ENCODE assay signal across 8 cellular contexts in the genomic region with DNA sequence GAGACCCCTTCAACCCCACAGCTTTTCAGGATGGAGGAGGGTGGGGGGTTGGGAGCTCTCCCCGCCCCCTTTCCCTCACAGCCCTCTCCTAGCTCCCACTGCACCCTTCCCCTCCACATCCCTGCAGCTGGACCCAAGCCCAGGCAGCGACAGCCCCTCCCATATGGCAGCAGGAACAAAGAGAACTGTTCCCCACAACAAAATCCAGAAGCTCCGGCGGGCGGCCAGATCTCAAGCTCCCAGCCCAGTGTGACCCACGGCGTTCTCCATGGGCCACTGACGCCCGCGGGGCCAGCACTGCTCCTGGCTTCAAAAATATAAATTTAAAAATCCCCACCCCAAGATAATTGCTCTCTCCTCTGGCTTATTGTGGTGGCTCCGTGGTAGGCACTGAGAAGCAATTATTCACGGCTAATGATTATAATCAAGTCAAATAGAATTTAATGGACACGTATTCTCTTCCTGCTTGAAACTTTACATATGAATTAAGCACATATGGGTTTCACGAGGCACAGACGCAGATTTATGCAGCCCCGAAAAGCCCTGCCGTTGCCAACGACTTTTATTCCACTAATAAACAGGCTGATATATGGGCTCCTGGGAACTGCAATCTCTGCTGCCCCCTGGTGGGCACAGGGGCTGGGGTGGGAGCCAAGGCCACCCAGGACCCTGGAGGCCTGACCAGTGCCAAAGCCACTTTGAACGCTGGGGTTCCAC. TPM values are rescaled to one million over a fixed set of nuclear protein-coding genes. Genes with fewer than 3 reads are reported as not detected.
DNase-seq lines count a peak whose midpoint lies in the region; ATAC-seq and TF ChIP-seq lines count a peak whose summit lies in the region.

No MANE protein-coding gene starts in this region.

- ATAC-seq in activated T-cell treated with anti-CD3 and anti-CD28 coated beads, Interleukin-2, amount 50 U/mL, for 72 hours (replicated peaks in 1 of 2): peak; percentile 57 to 60
- ATAC-seq in natural killer cell treated with Interleukin-12 subunit alpha and Interleukin-12 subunit beta and Interleukin-15 and Interleukin-18, amount 100 ng/mL, for 72 hours: peak; percentile 60 to 66
- peak; percentile 67 for ATAC-seq in stimulated activated memory B cell treated with anti-CD40 and anti-IgM and Interleukin-4, amounts not matched to agents 10 μg/mL and 1 μg/mL and 100 μg/mL, for 72 hours
- ATAC-seq in GM19397 (IDR thresholded peaks at IDR 0.05; ENCODE audit: unreplicated experiment): no peak

- peak; percentile 83 for DNase-seq in CD1c-positive myeloid dendritic cell (ENCODE audit: extremely low spot score)
- DNase-seq in HT1080 (ENCODE audit: low read depth): peak; percentile 58
- DNase-seq in PC-9: peak in 1 of 2 experiments; percentile 75
- peak; percentile 71 to 80 for DNase-seq in activated T-cell treated with anti-CD3 and anti-CD28 coated beads, Interleukin-2, amount 50 U/mL, for 72 hours
- peak; percentile 50 for DNase-seq in fibroblast of gingiva (ENCODE audit: low read depth)
- peak; percentile 78 for DNase-seq in natural killer cell treated with Interleukin-12 subunit alpha and Interleukin-12 subunit beta and Interleukin-15 and Interleukin-18, amount 100 ng/mL, for 72 hours (ENCODE audit: low spot score)

- H3K4me1 Mint-ChIP-seq in activated T-cell treated with anti-CD3 and anti-CD28 coated beads, Interleukin-2, amount 50 U/mL, for 72 hours (ENCODE audit: low read depth): peaks cover 20% of the 10 kb centered on the region
- H3K4me1 Mint-ChIP-seq in natural killer cell treated with Interleukin-12 subunit alpha and Interleukin-12 subunit beta and Interleukin-15 and Interleukin-18, amount 100 ng/mL, for 72 hours (ENCODE audit: low read depth in 2 of 2): peaks cover 5 to 10% of the 10 kb centered on the region in 2 donors
- H3K4me1 Mint-ChIP-seq in stimulated activated memory B cell treated with anti-CD40 and anti-IgM and Interleukin-4, amounts not matched to agents 10 μg/mL and 1 μg/mL and 100 μg/mL, for 72 hours: peaks cover 31% of the 10 kb centered on the region

- no peaks in the 10 kb centered on the region for H3K9me2 ChIP-seq in PC-9 (ENCODE audit: insufficient read depth)

- no peak overlapping the region for H3K4me3 ChIP-seq in PC-9

- no peaks in the 10 kb centered on the region for H3K9me3 Mint-ChIP-seq in activated T-cell treated with anti-CD3 and anti-CD28 coated beads, Interleukin-2, amount 50 U/mL, for 72 hours
- H3K9me3 Mint-ChIP-seq in natural killer cell treated with Interleukin-12 subunit alpha and Interleukin-12 subunit beta and Interleukin-15 and Interleukin-18, amount 100 ng/mL, for 72 hours: no peaks in the 10 kb centered on the region
- H3K9me3 Mint-ChIP-seq in stimulated activated memory B cell treated with anti-CD40 and anti-IgM and Interleukin-4, amounts not matched to agents 10 μg/mL and 1 μg/mL and 100 μg/mL, for 72 hours: no peaks in the 10 kb centered on the region

- no peaks in the 10 kb centered on the region for H3K27me3 Mint-ChIP-seq in activated T-cell treated with anti-CD3 and anti-CD28 coated beads, Interleukin-2, amount 50 U/mL, for 72 hours (ENCODE audit: low read depth)
- H3K27me3 Mint-ChIP-seq in natural killer cell treated with Interleukin-12 subunit alpha and Interleukin-12 subunit beta and Interleukin-15 and Interleukin-18, amount 100 ng/mL, for 72 hours: no peaks in the 10 kb centered on the region
- peaks cover 7% of the 10 kb centered on the region for H3K27me3 Mint-ChIP-seq in stimulated activated memory B cell treated with anti-CD40 and anti-IgM and Interleukin-4, amounts not matched to agents 10 μg/mL and 1 μg/mL and 100 μg/mL, for 72 hours

- no peaks in the 10 kb centered on the region for H3K9me3 ChIP-seq in PC-9 (ENCODE audit: insufficient read depth, low read depth)

- peak; percentile 97 for TF ChIP-seq CTCF in PC-9 (conservative IDR thresholded peaks at IDR 0.05)

- intact Hi-C loops in PC-9 (cut with micrococcal nuclease; ENCODE audit: unreplicated experiment): loop anchor here (1.0 to 10.0 kb wide), 3 partner anchors 310 to 1114 kb away; no protein-coding TSS in a partner anchor

- POLR2A ChIA-PET in PC-9 (lab: Charles Lee; ENCODE audit: unreplicated experiment): interaction anchor here (0.7 kb wide), 1 partner anchor 291 kb away, joined by 3 read pairs; no protein-coding TSS in a partner anchor

- no peak overlapping the region for H3K4me2 ChIP-seq in PC-9

- H3K27ac ChIP-seq in PC-9: no peak overlapping the region

- H3K36me3 ChIP-seq in PC-9 (ENCODE audit: low read depth): no peaks in the 10 kb centered on the region

- BruUV-seq in PC-9 (replicated peaks; lab: Mats Ljungman, UMichigan): no TSS peak

- H3K27me3 ChIP-seq in PC-9 (ENCODE audit: insufficient read depth, low read depth): no peaks in the 10 kb centered on the region

- CTCF ChIA-PET in PC-9 (lab: Charles Lee): interaction anchor here (0.6 to 0.7 kb wide), 3 partner anchors 503 to 1264 kb away, joined by 3 to 6 read pairs (median 4); no protein-coding TSS in a partner anchor

- H3K27ac Mint-ChIP-seq in activated T-cell treated with anti-CD3 and anti-CD28 coated beads, Interleukin-2, amount 50 U/mL, for 72 hours: no peak overlapping the region
- H3K27ac Mint-ChIP-seq in natural killer cell treated with Interleukin-12 subunit alpha and Interleukin-12 subunit beta and Interleukin-15 and Interleukin-18, amount 100 ng/mL, for 72 hours: peak overlapping the region in 1 of 2 donors; percentile 31
- H3K27ac Mint-ChIP-seq in stimulated activated memory B cell treated with anti-CD40 and anti-IgM and Interleukin-4, amounts not matched to agents 10 μg/mL and 1 μg/mL and 100 μg/mL, for 72 hours: no peak overlapping the region

- 0 out of 2 replicates have a peak, but pooled peaks cover 4% of the 10 kb centered on the region for H3K79me2 ChIP-seq in PC-9 (ENCODE audit: low read depth)

- peaks cover 2% of the 10 kb centered on the region; the same call in 1 of the 2 replicates for H3F3A ChIP-seq in PC-9 (ENCODE audit: insufficient read depth, low read depth)

- H2AFZ ChIP-seq in PC-9: no peak overlapping the region

- no peaks in the 10 kb centered on the region for H3K36me3 Mint-ChIP-seq in activated T-cell treated with anti-CD3 and anti-CD28 coated beads, Interleukin-2, amount 50 U/mL, for 72 hours (ENCODE audit: insufficient read depth in 2 of 2)
- H3K36me3 Mint-ChIP-seq in natural killer cell treated with Interleukin-12 subunit alpha and Interleukin-12 subunit beta and Interleukin-15 and Interleukin-18, amount 100 ng/mL, for 72 hours: no peaks in the 10 kb centered on the region
- H3K36me3 Mint-ChIP-seq in stimulated activated memory B cell treated with anti-CD40 and anti-IgM and Interleukin-4, amounts not matched to agents 10 μg/mL and 1 μg/mL and 100 μg/mL, for 72 hours: no peaks in the 10 kb centered on the region

- no peaks in the 10 kb centered on the region for H3K4me1 ChIP-seq in PC-9 (replicated peaks; ENCODE audit: insufficient read depth)

- H3K4me3 Mint-ChIP-seq in activated T-cell treated with anti-CD3 and anti-CD28 coated beads, Interleukin-2, amount 50 U/mL, for 72 hours: no peak overlapping the region
- no peak overlapping the region for H3K4me3 Mint-ChIP-seq in natural killer cell treated with Interleukin-12 subunit alpha and Interleukin-12 subunit beta and Interleukin-15 and Interleukin-18, amount 100 ng/mL, for 72 hours
- H3K4me3 Mint-ChIP-seq in stimulated activated memory B cell treated with anti-CD40 and anti-IgM and Interleukin-4, amounts not matched to agents 10 μg/mL and 1 μg/mL and 100 μg/mL, for 72 hours: no peak overlapping the region

- H4K20me1 ChIP-seq in PC-9 (ENCODE audit: insufficient read depth): peaks cover 52% of the 10 kb centered on the region

RNA-seq across cellular contexts. Expression of gene MACROD1, which starts 17.6 kb away (rescaled TPM):
- total RNA-seq in HT1080 (2014; rRNA removed; shearing (Covaris generic)): 19.9 and 22.5 TPM in 2 replicates
- polyA plus RNA-seq in HT1080 (2015; cell fraction: cytosol; rRNA removed): 15.8 and 23.7 TPM in 2 replicates
- 18.6 and 20.2 TPM in 2 replicates for polyA plus RNA-seq in HT1080 (2015; cell fraction: nucleus; rRNA removed)
- 41.0 and 68.8 TPM in 2 replicates for total RNA-seq in PC-9 (2021)
- total RNA-seq in activated T-cell treated with anti-CD3 and anti-CD28 coated beads, Interleukin-2, amount 50 U/mL, for 72 hours: 10 to 100 TPM; 17.4 to 18.4 TPM
- total RNA-seq in natural killer cell treated with Interleukin-12 subunit alpha and Interleukin-12 subunit beta and Interleukin-15 and Interleukin-18, amount 100 ng/mL, for 72 hours: 10 to 100 TPM in 1 of 2 donors, 1 to 10 TPM in 1; 3.0 to 12.7 TPM

RNA-seq across cellular contexts. Expression of gene STIP1, which starts 37.6 kb away (rescaled TPM):
- total RNA-seq in HT1080 (2014; rRNA removed; shearing (Covaris generic)): 367 and 368 TPM in 2 replicates
- 218 TPM in 2 replicates for polyA plus RNA-seq in HT1080 (2015; cell fraction: cytosol; rRNA removed)
- polyA plus RNA-seq in HT1080 (2015; cell fraction: nucleus; rRNA removed): 300 and 305 TPM in 2 replicates
- 267 and 299 TPM in 2 replicates for total RNA-seq in PC-9 (2021)
- total RNA-seq in activated T-cell treated with anti-CD3 and anti-CD28 coated beads, Interleukin-2, amount 50 U/mL, for 72 hours: 100 to 1,000 TPM; 246 to 256 TPM
- 100 to 1,000 TPM; 431 to 450 TPM for total RNA-seq in natural killer cell treated with Interleukin-12 subunit alpha and Interleukin-12 subunit beta and Interleukin-15 and Interleukin-18, amount 100 ng/mL, for 72 hours

RNA-seq across cellular contexts. Expression of gene FERMT3, which starts 58.2 kb away (rescaled TPM):
- 1.5 and 2.0 TPM in 2 replicates for total RNA-seq in HT1080 (2014; rRNA removed; shearing (Covaris generic))
- polyA plus RNA-seq in HT1080 (2015; cell fraction: cytosol; rRNA removed): 0.84 and 1.6 TPM in 2 replicates
- polyA plus RNA-seq in HT1080 (2015; cell fraction: nucleus; rRNA removed): 2.2 and 3.4 TPM in 2 replicates
- total RNA-seq in PC-9 (2021): 5.0 and 6.6 TPM in 2 replicates
- total RNA-seq in activated T-cell treated with anti-CD3 and anti-CD28 coated beads, Interleukin-2, amount 50 U/mL, for 72 hours: 100 to 1,000 TPM; 158 to 164 TPM
- total RNA-seq in natural killer cell treated with Interleukin-12 subunit alpha and Interleukin-12 subunit beta and Interleukin-15 and Interleukin-18, amount 100 ng/mL, for 72 hours: 100 to 1,000 TPM; 249 to 276 TPM

Comparison
In these comparisons a context has a peak if more than half of its experiments do, and no peak if none do; other contexts are left out.
1. RNA of gene FERMT3, which starts 58.2 kb away (total RNA-seq): 249 to 276 TPM in natural killer cell treated with Interleukin-12 subunit alpha and Interleukin-12 subunit beta and Interleukin-15 and Interleukin-18, amount 100 ng/mL, for 72 hours and 158 to 164 TPM in activated T-cell treated with anti-CD3 and anti-CD28 coated beads, Interleukin-2, amount 50 U/mL, for 72 hours; 5.0 to 6.6 TPM in PC-9 and 1.5 to 2.0 TPM in HT1080; every median in the first group is over 10 times any median in the second.